ENCODE assay signal across 1 cellular context in the genomic region with DNA sequence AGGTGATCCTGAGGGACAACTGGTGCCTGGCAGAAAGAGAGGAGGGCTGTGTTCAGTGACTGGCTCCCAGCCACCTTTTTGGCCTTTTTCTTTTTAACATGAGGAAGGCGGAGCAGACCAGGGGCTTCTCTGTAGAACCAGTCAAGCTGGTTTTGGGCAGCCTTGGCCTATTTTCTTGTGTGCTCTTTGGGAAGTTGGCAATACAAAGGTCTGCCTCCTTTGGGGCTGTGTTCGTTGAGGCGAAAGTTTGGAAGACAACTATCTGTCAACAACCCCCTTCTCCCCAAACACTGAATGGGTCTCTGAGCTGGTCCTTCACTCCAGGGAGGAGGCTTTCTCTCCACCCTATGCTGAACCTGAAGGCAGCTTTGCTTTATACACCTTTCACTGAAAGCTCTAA.
TF ChIP-seq lines count a peak whose summit lies in the region.

No MANE protein-coding gene starts in this region.

TF ChIP-seq in SK-N-SH treated with all-trans-retinoic acid at 6 μM for 48 hours, 23 proteins besides CTCF, POLR2A, EP300 and RAD21 (continued from another document):
- TF ChIP-seq, protein P1, sequence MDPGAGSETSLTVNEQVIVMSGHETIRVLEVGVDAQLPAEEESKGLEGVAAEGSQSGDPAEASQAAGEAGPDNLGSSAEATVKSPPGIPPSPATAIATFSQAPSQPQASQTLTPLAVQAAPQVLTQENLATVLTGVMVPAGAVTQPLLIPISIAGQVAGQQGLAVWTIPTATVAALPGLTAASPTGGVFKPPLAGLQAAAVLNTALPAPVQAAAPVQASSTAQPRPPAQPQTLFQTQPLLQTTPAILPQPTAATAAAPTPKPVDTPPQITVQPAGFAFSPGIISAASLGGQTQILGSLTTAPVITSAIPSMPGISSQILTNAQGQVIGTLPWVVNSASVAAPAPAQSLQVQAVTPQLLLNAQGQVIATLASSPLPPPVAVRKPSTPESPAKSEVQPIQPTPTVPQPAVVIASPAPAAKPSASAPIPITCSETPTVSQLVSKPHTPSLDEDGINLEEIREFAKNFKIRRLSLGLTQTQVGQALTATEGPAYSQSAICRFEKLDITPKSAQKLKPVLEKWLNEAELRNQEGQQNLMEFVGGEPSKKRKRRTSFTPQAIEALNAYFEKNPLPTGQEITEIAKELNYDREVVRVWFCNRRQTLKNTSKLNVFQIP (CRISPR knock-in tag; IDR thresholded peaks at IDR 0.05; ENCODE audit: borderline replicate concordance, low read depth) = no peak
- TF ChIP-seq ZC3H10 (CRISPR knock-in tag; IDR thresholded peaks at IDR 0.05) (no peak), ZNF565 (CRISPR knock-in tag; conservative IDR thresholded peaks at IDR 0.05; ENCODE audit: low read depth) (no peak)
